Comparison of ENCODE assay signal across 16 cellular contexts in genomic region chr18:74632088-74632679, GRCh38. TPM values are rescaled to one million over a fixed set of nuclear protein-coding genes. Genes with fewer than 3 reads are reported as not detected.
DNase-seq lines count a peak whose midpoint lies in the region; ATAC-seq and TF ChIP-seq lines count a peak whose summit lies in the region.
"Had no signal": no experiment of that assay in that cellular context is flagged by ENCODE, and none has a peak within 500 bp of the region (broad histone marks: within the 10 kb centered on the region; RNA-seq: fewer than 3 reads in every experiment).

No MANE protein-coding gene starts in this region.

- H2AFZ ChIP-seq in Loucy (ENCODE audit: low read length): no peak overlapping the region; the same call in 1 of the 2 replicates
- no peak overlapping the region for H2AFZ ChIP-seq in smooth muscle cell (ENCODE audit: low read depth)

- CTCF ChIA-PET in activated CD8-positive, alpha-beta memory T cell treated with anti-CD3 and anti-CD28 coated beads, Interleukin-2, amount 10 ng/mL, durations not matched to agents 7 days and 5 days (lab: Charles Lee): interaction anchor here (0.9 kb wide), 1 partner anchor 13 kb away, joined by 3 read pairs; no protein-coding TSS in a partner anchor

- H4K20me1 ChIP-seq in Loucy (ENCODE audit: insufficient read depth, low read length, poor library complexity, severe bottlenecking) (no peaks in the 10 kb centered on the region), smooth muscle cell (ENCODE audit: low read depth) (no peaks in the 10 kb centered on the region)

- peak overlapping the region; percentile 32 for H3K27ac ChIP-seq in smooth muscle cell (ENCODE audit: low read depth)
- H3K27ac ChIP-seq: A549 had no signal

- H3K4me2 ChIP-seq in Loucy (ENCODE audit: low read depth, low read length, poor library complexity, severe bottlenecking) (peak overlapping the region; percentile 63), smooth muscle cell (peak overlapping the region; percentile 43)
- H3K4me2 ChIP-seq: A549 had no signal

- H3K36me3 ChIP-seq in Loucy (ENCODE audit: insufficient read depth, low read length) (peaks cover 22% of the 10 kb centered on the region; the same call in 1 of the 2 replicates), smooth muscle cell (ENCODE audit: low read depth) (no peaks in the 10 kb centered on the region)

- no peaks in the 10 kb centered on the region for H3K27me3 Mint-ChIP-seq in activated CD8-positive, alpha-beta memory T cell treated with anti-CD3 and anti-CD28 coated beads, Interleukin-2, amount 10 ng/mL, durations not matched to agents 7 days and 5 days
- no peaks in the 10 kb centered on the region for H3K27me3 Mint-ChIP-seq in activated naive CD8-positive, alpha-beta T cell treated with anti-CD3 and anti-CD28 coated beads, Interleukin-2, amount 50 U/mL, for 24 hours
- H3K27me3 Mint-ChIP-seq: type B pancreatic cell had no signal

- 92% methylated on average over 13 of the region's 13 CpGs for WGBS in smooth muscle cell (ENCODE audit: low lambda C conversion rate)

- H3K36me3 Mint-ChIP-seq in activated CD8-positive, alpha-beta memory T cell treated with anti-CD3 and anti-CD28 coated beads, Interleukin-2, amount 10 ng/mL, durations not matched to agents 7 days and 5 days: peaks cover 18% of the 10 kb centered on the region
- peaks cover 20% of the 10 kb centered on the region for H3K36me3 Mint-ChIP-seq in activated naive CD8-positive, alpha-beta T cell treated with anti-CD3 and anti-CD28 coated beads, Interleukin-2, amount 50 U/mL, for 24 hours (ENCODE audit: low read depth)

- peak overlapping the region; percentile 24 for H3K9ac ChIP-seq in Loucy (ENCODE audit: low read depth, low read length, poor library complexity, severe bottlenecking)
- no peak overlapping the region for H3K9ac ChIP-seq in smooth muscle cell (ENCODE audit: low read depth)

- H3K4me1 Mint-ChIP-seq in activated CD8-positive, alpha-beta memory T cell treated with anti-CD3 and anti-CD28 coated beads, Interleukin-2, amount 10 ng/mL, durations not matched to agents 7 days and 5 days: peaks cover 22% of the 10 kb centered on the region
- H3K4me1 Mint-ChIP-seq in activated naive CD8-positive, alpha-beta T cell treated with anti-CD3 and anti-CD28 coated beads, Interleukin-2, amount 50 U/mL, for 24 hours: peaks cover 25% of the 10 kb centered on the region

- H3K9me3 ChIP-seq in Loucy (ENCODE audit: insufficient read depth, low read depth, low read length) (no peaks in the 10 kb centered on the region), smooth muscle cell (replicated peaks; ENCODE audit: low read depth) (no peaks in the 10 kb centered on the region)
- H3K9me3 ChIP-seq: A549, MG63 had no signal

- peak overlapping the region; percentile 90 for H3K27ac Mint-ChIP-seq in activated CD8-positive, alpha-beta memory T cell treated with anti-CD3 and anti-CD28 coated beads, Interleukin-2, amount 10 ng/mL, durations not matched to agents 7 days and 5 days
- H3K27ac Mint-ChIP-seq in activated naive CD8-positive, alpha-beta T cell treated with anti-CD3 and anti-CD28 coated beads, Interleukin-2, amount 50 U/mL, for 24 hours: peak overlapping the region; percentile 85
- H3K27ac Mint-ChIP-seq: type B pancreatic cell had no signal

- H3F3A ChIP-seq in Loucy (ENCODE audit: low read depth) (peaks cover 13% of the 10 kb centered on the region; the same call in 1 of the 2 replicates), smooth muscle cell (ENCODE audit: low read depth) (peaks cover 9% of the 10 kb centered on the region)

- H3K4me3 Mint-ChIP-seq in activated CD8-positive, alpha-beta memory T cell treated with anti-CD3 and anti-CD28 coated beads, Interleukin-2, amount 10 ng/mL, durations not matched to agents 7 days and 5 days: no peak overlapping the region
- no peak overlapping the region for H3K4me3 Mint-ChIP-seq in activated naive CD8-positive, alpha-beta T cell treated with anti-CD3 and anti-CD28 coated beads, Interleukin-2, amount 50 U/mL, for 24 hours
- H3K4me3 Mint-ChIP-seq: type B pancreatic cell had no signal

- DNase-seq in activated CD8-positive, alpha-beta memory T cell treated with anti-CD3 and anti-CD28 coated beads, Interleukin-2, amount 10 ng/mL, durations not matched to agents 7 days and 5 days: no peak
- DNase-seq in activated CD8-positive, alpha-beta memory T cell treated with anti-CD3 and anti-CD28 coated beads, Interleukin-2, amount 50 U/mL, for 4 hours: no peak
- no peak for DNase-seq in activated naive CD8-positive, alpha-beta T cell treated with anti-CD3 and anti-CD28 coated beads, Interleukin-2, amount 50 U/mL, for 24 hours
- DNase-seq in smooth muscle cell (lab: John Stamatoyannopoulos, UW; ENCODE audit: unreplicated experiment) (no peak), NCI-H1930 (lab: John Stamatoyannopoulos, UW) (no peak), NCI-H748 treated with DMSO at 0.1 percent for 48 hours (lab: John Stamatoyannopoulos, UW) (no peak)
- DNase-seq: left cardiac atrium, MG63, NCI-H2227 treated with DMSO at 0.1 percent for 48 hours, retina had no signal

- no peaks in the 10 kb centered on the region for H3K27me3 ChIP-seq in Loucy (ENCODE audit: insufficient read depth, low read length, poor library complexity, severe bottlenecking)
- no peaks in the 10 kb centered on the region for H3K27me3 ChIP-seq in smooth muscle cell (ENCODE audit: low read depth)
- H3K27me3 ChIP-seq: MG63 had no signal

- no peaks in the 10 kb centered on the region for H3K9me2 ChIP-seq in Loucy (replicated peaks; ENCODE audit: low read depth, low read length)

- H3K9me3 Mint-ChIP-seq in activated CD8-positive, alpha-beta memory T cell treated with anti-CD3 and anti-CD28 coated beads, Interleukin-2, amount 10 ng/mL, durations not matched to agents 7 days and 5 days (ENCODE audit: low read depth): no peaks in the 10 kb centered on the region
- no peaks in the 10 kb centered on the region for H3K9me3 Mint-ChIP-seq in activated naive CD8-positive, alpha-beta T cell treated with anti-CD3 and anti-CD28 coated beads, Interleukin-2, amount 50 U/mL, for 24 hours
- H3K9me3 Mint-ChIP-seq: type B pancreatic cell had no signal

- no peak for ATAC-seq in activated CD8-positive, alpha-beta memory T cell treated with anti-CD3 and anti-CD28 coated beads, Interleukin-2, amount 10 ng/mL, durations not matched to agents 7 days and 5 days
- peak; percentile 49 for ATAC-seq in activated naive CD8-positive, alpha-beta T cell treated with anti-CD3 and anti-CD28 coated beads, Interleukin-2, amount 50 U/mL, for 24 hours
- no peak for ATAC-seq in HG02870 (IDR thresholded peaks at IDR 0.05; ENCODE audit: unreplicated experiment)
- ATAC-seq: A549; activated CD4-positive, CD25-positive, alpha-beta regulatory T cell treated with anti-CD3 and anti-CD28 coated beads, Interleukin-2, amount 50 U/mL, for 24 hours; left cardiac atrium; Right ventricle myocardium inferior had no signal

- TF ChIP-seq CTCF in Loucy (conservative IDR thresholded peaks at IDR 0.05; ENCODE audit: low read length) (no peak), smooth muscle cell (IDR thresholded peaks at IDR 0.05; ENCODE audit: borderline replicate concordance, insufficient read depth, poor library complexity, severe bottlenecking) (no peak)

- peaks cover 23% of the 10 kb centered on the region for H3K4me1 ChIP-seq in Loucy (ENCODE audit: insufficient read depth, low read length, poor library complexity, severe bottlenecking)
- H3K4me1 ChIP-seq in smooth muscle cell (ENCODE audit: low read depth): peaks cover 5% of the 10 kb centered on the region
- H3K4me1 ChIP-seq: A549 had no signal

- no peaks in the 10 kb centered on the region for H3K79me2 ChIP-seq in Loucy (ENCODE audit: insufficient read depth, low read length)
- H3K79me2 ChIP-seq in smooth muscle cell (ENCODE audit: low read depth): peaks cover 15% of the 10 kb centered on the region

- H3K4me3 ChIP-seq in Loucy (ENCODE audit: low read length, poor library complexity, severe bottlenecking) (peak overlapping the region; percentile 48), smooth muscle cell (no peak overlapping the region)
- H3K4me3 ChIP-seq: A549, MG63 had no signal

RNA-seq across cellular contexts. Expression of gene ZNF407, which starts 34.5 kb away (rescaled TPM):
- 10 to 100 TPM; 12.9 to 16.6 TPM for total RNA-seq in activated CD8-positive, alpha-beta memory T cell treated with anti-CD3 and anti-CD28 coated beads, Interleukin-2, amount 10 ng/mL, durations not matched to agents 7 days and 5 days
- 11.5 and 13.0 TPM in 2 replicates for total RNA-seq in smooth muscle cell
- polyA plus RNA-seq in smooth muscle cell: 4.1 and 4.5 TPM in 2 replicates
